9 cellular contexts compared by ENCODE assay signal in the genomic region with DNA sequence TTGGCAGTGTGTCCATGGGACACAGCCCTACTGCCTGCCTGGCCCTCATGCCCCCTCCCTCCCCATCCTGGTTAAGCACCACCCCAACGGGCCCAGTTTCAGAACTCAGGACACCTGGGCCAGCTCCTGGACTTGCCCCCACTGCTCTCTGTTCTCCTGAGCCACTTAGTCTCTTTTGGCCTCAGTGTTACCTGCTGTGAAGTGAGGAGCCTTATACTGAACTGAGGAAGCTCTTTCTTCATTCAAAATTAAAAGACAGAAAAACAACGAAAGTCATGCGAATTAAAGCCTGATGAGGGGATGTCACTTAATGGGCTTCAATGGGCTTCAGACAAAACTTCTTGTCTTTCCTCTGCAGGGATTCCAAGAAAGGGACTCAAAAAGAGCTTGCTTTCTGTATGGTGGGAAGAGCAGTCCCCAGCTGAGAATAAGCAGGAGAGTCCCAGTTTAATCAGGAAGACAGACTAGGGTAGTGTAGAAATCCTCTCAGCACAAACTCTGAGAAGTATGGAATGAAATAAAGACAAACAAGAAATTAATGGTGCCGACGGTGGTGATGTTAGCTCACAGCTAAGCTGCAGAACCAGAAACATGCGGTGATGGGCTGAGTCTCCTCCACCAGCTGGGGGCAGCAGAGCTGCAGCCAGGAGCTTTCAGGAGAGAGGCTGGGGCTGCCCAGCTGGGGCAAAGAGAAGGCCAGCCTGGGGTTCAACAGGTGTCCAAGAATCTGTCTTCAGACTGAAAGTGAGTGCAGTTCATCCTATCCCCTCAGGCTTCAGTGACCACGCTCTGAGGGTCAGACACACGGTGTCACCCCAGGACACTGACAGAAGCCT.
DNase-seq lines count a peak whose midpoint lies in the region; ATAC-seq, FAIRE-seq and TF ChIP-seq lines count a peak whose summit lies in the region.
"Had no signal": no experiment of that assay in that cellular context is flagged by ENCODE, and none has a peak within 500 bp of the region (broad histone marks: within the 10 kb centered on the region; RNA-seq: fewer than 3 reads in every experiment).

No MANE protein-coding gene starts in this region.

- intact Hi-C loops in pancreas (cut with DNase I), result no loop called here

- H3K27ac ChIP-seq in VCaP (no peak overlapping the region), pancreas (no peak overlapping the region)

- 34 to 39% methylated on average over 8 of the region's 8 CpGs for WGBS in pancreas, 2 donors

- TF ChIP-seq CTCF in VCaP (conservative IDR thresholded peaks at IDR 0.05) (peak; percentile 85), epithelial cell of esophagus (IDR thresholded peaks at IDR 0.05; ENCODE audit: insufficient read depth, low read depth, low read length, missing control alignments) (peak; percentile 72), pancreas (IDR thresholded peaks at IDR 0.05) (peak in 3 of 4 donors; percentile 37 to 46 (median 43))

- H3K4me1 ChIP-seq in pancreas, result no peaks in the 10 kb centered on the region

- no peak for FAIRE-seq in pancreas (lab: Jason Lieb, UNC)
- FAIRE-seq: A204.1 had no signal

- ATAC-seq in pancreas (peak in 3 of 4 donors; percentile 69 to 79 (median 74)), HG03520 (IDR thresholded peaks at IDR 0.05; ENCODE audit: unreplicated experiment) (no peak), HG03159 (IDR thresholded peaks at IDR 0.05; ENCODE audit: unreplicated experiment) (no peak)

- H3K4me3 ChIP-seq in epithelial cell of esophagus (ENCODE audit: low read length) (no peak overlapping the region), pancreas (no peak overlapping the region)

- H3K36me3 ChIP-seq in pancreas, result no peaks in the 10 kb centered on the region

- DNase-seq in DMS 273 (lab: John Stamatoyannopoulos, UW; ENCODE audit: unreplicated experiment) (peak; percentile 50), DMS 273 treated with DMSO at 0.1 percent for 48 hours (lab: John Stamatoyannopoulos, UW) (no peak), HCEC 1CT (peak; percentile 40), epithelial cell of esophagus (ENCODE audit: low read depth) (peak; percentile 33), pancreas (peak in 2 of 6 donors; percentile 13 to 49)

- H3K27me3 ChIP-seq in pancreas, result peaks cover 0 to 4% (median 2%) of the 10 kb centered on the region in 4 donors

- no peaks in the 10 kb centered on the region for H3K9me3 ChIP-seq in pancreas

Comparison
In these comparisons a context has a peak if more than half of its experiments do, and no peak if none do; other contexts are left out.
1. ATAC-seq: peak in pancreas (3 of 4); none in HG03520 (single experiment) and HG03159 (single experiment).
2. Peak in every context shown above with its lines, with median percentiles within 50 percentile points of each other: CTCF ChIP-seq.